In the genomic region with DNA sequence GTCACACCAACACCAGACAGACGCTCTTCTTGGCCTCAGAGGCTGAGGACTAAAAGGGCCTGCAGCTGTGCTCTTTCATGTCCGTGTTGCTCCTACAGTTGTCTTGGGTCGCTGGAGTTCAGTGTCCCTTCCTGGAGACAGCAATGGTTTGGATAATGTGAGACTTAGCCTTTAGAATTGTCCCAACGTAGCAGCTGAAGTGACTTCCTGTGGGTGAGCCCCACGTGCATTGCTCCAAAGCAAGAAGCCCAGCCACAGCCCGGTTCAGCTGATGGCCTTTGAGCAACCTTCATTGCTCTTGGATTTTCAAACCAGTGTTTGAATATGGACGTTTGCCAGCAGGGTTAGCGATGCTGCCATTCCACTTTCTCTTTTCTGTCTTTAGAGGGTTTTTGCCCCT, we compare ENCODE assay signal across 13 cellular contexts. TPM values are rescaled to one million over a fixed set of nuclear protein-coding genes. Genes with fewer than 3 reads are reported as not detected.
DNase-seq lines count a peak whose midpoint lies in the region; ATAC-seq and TF ChIP-seq lines count a peak whose summit lies in the region.
"Had no signal": no experiment of that assay in that cellular context is flagged by ENCODE, and none has a peak within 500 bp of the region (broad histone marks: within the 10 kb centered on the region; RNA-seq: fewer than 3 reads in every experiment).

No MANE protein-coding gene starts in this region.

- intact Hi-C loops in esophagus muscularis mucosa (cut with DNase I), result no loop called here

- peaks cover 54 to 89% (median 74%) of the 10 kb centered on the region in 11 experiments for H3K36me3 ChIP-seq in BLaER1 treated with 17β-estradiol and CSF1 and Interleukin-3, amounts not matched to agents 10 nM and 100 nM
- H3K36me3 ChIP-seq in esophagus muscularis mucosa (peaks cover 15 to 53% (median 37%) of the 10 kb centered on the region in 4 donors), Karpas-422 (ENCODE audit: insufficient read depth, low read length) (peaks cover 8% of the 10 kb centered on the region; the same call in 1 of the 2 replicates)

- H3K18ac ChIP-seq in H9 (ENCODE audit: insufficient read length, low read depth, low read length), result no peak overlapping the region

- TF ChIP-seq POLR2A in esophagus muscularis mucosa (IDR thresholded peaks at IDR 0.05; ENCODE audit: low read depth), result no peak

- no peak overlapping the region for H2BK12ac ChIP-seq in H9 (ENCODE audit: insufficient read length, low read depth, low read length)

- no peak overlapping the region for H2BK15ac ChIP-seq in H9 (ENCODE audit: low read depth, low read length)

- TF ChIP-seq CTCF in H9 (conservative IDR thresholded peaks at IDR 0.05) (no peak), esophagus muscularis mucosa (IDR thresholded peaks at IDR 0.05) (no peak), nephron progenitor cell (IDR thresholded peaks at IDR 0.05) (no peak)

- H3K9me3 ChIP-seq in BLaER1 treated with 17β-estradiol and CSF1 and Interleukin-3, amounts not matched to agents 10 nM and 100 nM (replicated peaks in 1 of 11), result no peaks in the 10 kb centered on the region
- H3K9me3 ChIP-seq in H9 (ENCODE audit: control insufficient read depth, low read depth, low read length) (no peaks in the 10 kb centered on the region), esophagus muscularis mucosa (no peaks in the 10 kb centered on the region), Karpas-422 (ENCODE audit: low read length) (no peaks in the 10 kb centered on the region)

- TF ChIP-seq EP300 in esophagus muscularis mucosa (IDR thresholded peaks at IDR 0.05), result no peak

- H3K4me2 ChIP-seq in BLaER1 treated with 17β-estradiol and CSF1 and Interleukin-3, amounts not matched to agents 10 nM and 100 nM, result peak overlapping the region in 10 of 11 experiments; percentile 28 to 71 (median 51); a peak in 20 of 22 replicates
- no peak overlapping the region for H3K4me2 ChIP-seq in H9 (ENCODE audit: insufficient read depth, insufficient read length, low read length)
- H3K4me2 ChIP-seq in Karpas-422 (ENCODE audit: low read depth, low read length, poor library complexity, severe bottlenecking), result no peak overlapping the region
- H3K4me2 ChIP-seq: hepatocyte had no signal

- H3T11ph ChIP-seq in H9 (ENCODE audit: low read length), result no peak overlapping the region

- no peak overlapping the region for H4K5ac ChIP-seq in H9 (ENCODE audit: insufficient read length, low read depth, low read length)

- H4K20me1 ChIP-seq in BLaER1 treated with 17β-estradiol and CSF1 and Interleukin-3, amounts not matched to agents 10 nM and 100 nM, result peaks cover 32 to 67% (median 53%) of the 10 kb centered on the region in 11 experiments; a peak in 21 of 22 replicates
- H4K20me1 ChIP-seq in H9 (ENCODE audit: control insufficient read depth, insufficient read depth, insufficient read length) (no peaks in the 10 kb centered on the region), Karpas-422 (ENCODE audit: insufficient read depth, low read depth, low read length) (0 out of 2 replicates have a peak, but pooled peaks cover 7% of the 10 kb centered on the region)

- no peak overlapping the region for H3K4ac ChIP-seq in H9 (ENCODE audit: low read depth, low read length)

- DNase-seq in H9 (no peak), esophagus muscularis mucosa (ENCODE audit: extremely low spot score) (no peak), nephron progenitor cell (no peak), Karpas-422 (no peak), NCI-H146 (lab: John Stamatoyannopoulos, UW) (no peak)
- DNase-seq: activated B cell treated with CpG ODN at 0.5 μM for 24 hours; effector memory CD4-positive, alpha-beta T cell; mesendoderm; NCI-H774 had no signal

- no peaks in the 10 kb centered on the region for H3K9me2 ChIP-seq in Karpas-422 (replicated peaks; ENCODE audit: insufficient read depth, low read length)

- peak overlapping the region in 5 of 11 experiments; percentile 0 to 26 (median 6); a peak in 3 of 22 replicates for H3K9ac ChIP-seq in BLaER1 treated with 17β-estradiol and CSF1 and Interleukin-3, amounts not matched to agents 10 nM and 100 nM
- no peak overlapping the region for H3K9ac ChIP-seq in H9 (ENCODE audit: extremely low read depth, insufficient read length, low read length)
- H3K9ac ChIP-seq in Karpas-422 (ENCODE audit: low read length), result no peak overlapping the region

- no peak overlapping the region for H2AK5ac ChIP-seq in H9 (ENCODE audit: insufficient read length, low read length)

- no CpG with 5 or more reads among the region's 8 CpGs for WGBS in H9 (ENCODE audit: extremely low coverage, insufficient read length, low lambda C conversion rate)
- 36% methylated on average over 8 of the region's 8 CpGs for WGBS in esophagus muscularis mucosa

- peaks cover 12 to 49% (median 38%) of the 10 kb centered on the region in 10 experiments for H3K4me1 ChIP-seq in BLaER1 treated with 17β-estradiol and CSF1 and Interleukin-3, amounts not matched to agents 10 nM and 100 nM
- H3K4me1 ChIP-seq in H9 (ENCODE audit: insufficient read depth, low read length) (peaks cover under 1% of the 10 kb centered on the region; the same call in 1 of the 2 replicates), esophagus muscularis mucosa (peaks cover 11 to 36% (median 31%) of the 10 kb centered on the region in 4 donors), Karpas-422 (ENCODE audit: low read length) (no peaks in the 10 kb centered on the region)

- no peak overlapping the region for H3K14ac ChIP-seq in H9 (ENCODE audit: insufficient read depth, low read length)

- H3K27me3 ChIP-seq in BLaER1 treated with 17β-estradiol and CSF1 and Interleukin-3, amounts not matched to agents 10 nM and 100 nM, result no peaks in the 10 kb centered on the region
- H3K27me3 ChIP-seq in H9 (ENCODE audit: insufficient read depth, low read length) (no peaks in the 10 kb centered on the region), esophagus muscularis mucosa (no peaks in the 10 kb centered on the region), Karpas-422 (ENCODE audit: low read length) (no peaks in the 10 kb centered on the region)
- H3K27me3 ChIP-seq: hepatocyte had no signal

- H2BK120ac ChIP-seq in H9 (ENCODE audit: low read depth, low read length, poor library complexity, severe bottlenecking), result no peak overlapping the region

- no peak overlapping the region for H4K8ac ChIP-seq in H9 (replicated peaks; ENCODE audit: insufficient read length, low read depth, low read length)

- no peak overlapping the region for H4K91ac ChIP-seq in H9 (ENCODE audit: insufficient read length, low read depth, low read length)

- H3K36me3 Mint-ChIP-seq in H9 (ENCODE audit: insufficient read depth in 1 of 3, low read depth in 3 of 3) (peaks cover 26 to 65% (median 37%) of the 10 kb centered on the region in 3 experiments), nephron progenitor cell (ENCODE audit: low read depth) (peaks cover 84% of the 10 kb centered on the region)

- H2AFZ ChIP-seq in H9 (ENCODE audit: low read length) (no peak overlapping the region), Karpas-422 (ENCODE audit: low read length) (no peak overlapping the region)
- H2AFZ ChIP-seq: hepatocyte had no signal

- ATAC-seq in HG03095 (IDR thresholded peaks at IDR 0.05; ENCODE audit: unreplicated experiment) (no peak), HG03025 (IDR thresholded peaks at IDR 0.05; ENCODE audit: low FRiP score, unreplicated experiment) (no peak)

- H3K4me1 Mint-ChIP-seq in H9, result peaks cover 4 to 19% of the 10 kb centered on the region in 2 experiments
- no peaks in the 10 kb centered on the region for H3K4me1 Mint-ChIP-seq in nephron progenitor cell

- peaks cover 4% of the 10 kb centered on the region for H3K79me1 ChIP-seq in H9 (ENCODE audit: insufficient read depth, low read depth, low read length, poor library complexity, severe bottlenecking)

- H2BK5ac ChIP-seq in H9 (ENCODE audit: insufficient read length, low read length), result no peak overlapping the region

- no peaks in the 10 kb centered on the region for H3K23me2 ChIP-seq in H9 (ENCODE audit: insufficient read length, low read depth, low read length, poor library complexity, severe bottlenecking)

- peak overlapping the region in 6 of 11 experiments; percentile 2 to 30 (median 12); a peak in 3 of 22 replicates for H3K27ac ChIP-seq in BLaER1 treated with 17β-estradiol and CSF1 and Interleukin-3, amounts not matched to agents 10 nM and 100 nM
- H3K27ac ChIP-seq in H9 (ENCODE audit: insufficient read length, low read depth, low read length), result no peak overlapping the region
- H3K27ac ChIP-seq in esophagus muscularis mucosa (replicated peaks in 1 of 4), result peak overlapping the region in 3 of 4 donors; percentile 21 to 40 (median 23)
- H3K27ac ChIP-seq in Karpas-422 (ENCODE audit: low read length), result no peak overlapping the region
- H3K27ac ChIP-seq: hepatocyte had no signal

- H3K56ac ChIP-seq in H9 (ENCODE audit: insufficient read length, low read depth, low read length), result no peak overlapping the region

- H2BK20ac ChIP-seq in H9 (ENCODE audit: low read depth, low read length, poor library complexity, severe bottlenecking), result no peak overlapping the region

- no peak overlapping the region for H3K4me3 ChIP-seq in BLaER1 treated with 17β-estradiol and CSF1 and Interleukin-3, amounts not matched to agents 10 nM and 100 nM
- H3K4me3 ChIP-seq in esophagus muscularis mucosa, result no peak overlapping the region
- no peak overlapping the region for H3K4me3 ChIP-seq in Karpas-422 (ENCODE audit: low read length)
- H3K4me3 ChIP-seq: hepatocyte had no signal

- H3K27me3 Mint-ChIP-seq in H9 (ENCODE audit: low read depth), result no peaks in the 10 kb centered on the region
- H3K27me3 Mint-ChIP-seq in nephron progenitor cell (ENCODE audit: low read depth, poor library complexity), result peaks cover 5% of the 10 kb centered on the region
- H3K27me3 Mint-ChIP-seq: activated B cell treated with CpG ODN at 0.5 μM for 24 hours had no signal

- H3K9me3 Mint-ChIP-seq in H9 (no peaks in the 10 kb centered on the region), nephron progenitor cell (no peaks in the 10 kb centered on the region)
- H3K9me3 Mint-ChIP-seq: activated B cell treated with CpG ODN at 0.5 μM for 24 hours had no signal

- H3K27ac Mint-ChIP-seq in H9 (peak overlapping the region in 2 of 3 experiments; percentile 56 to 63; a peak in 2 of 7 replicates), nephron progenitor cell (peak overlapping the region; percentile 88)
- H3K27ac Mint-ChIP-seq: activated B cell treated with CpG ODN at 0.5 μM for 24 hours had no signal

- H3K23ac ChIP-seq in H9 (ENCODE audit: insufficient read length, low read depth, low read length), result no peak overlapping the region

- H3K79me2 ChIP-seq in H9 (ENCODE audit: insufficient read depth, low read length), result peaks cover 3% of the 10 kb centered on the region; the same call in 1 of the 2 replicates
- peaks cover 9% of the 10 kb centered on the region for H3K79me2 ChIP-seq in Karpas-422 (ENCODE audit: low read length)

- H3K4me3 Mint-ChIP-seq in H9 (no peak overlapping the region), nephron progenitor cell (no peak overlapping the region)
- H3K4me3 Mint-ChIP-seq: activated B cell treated with CpG ODN at 0.5 μM for 24 hours had no signal

RNA-seq across cellular contexts. Expression of gene TMEM11, which starts 19.8 kb away (rescaled TPM):
- total RNA-seq in H9 (2021) (32.5 and 34.3 TPM in 2 replicates), esophagus muscularis mucosa (10 to 100 TPM; 24.1 to 31.0 (median 26.0) TPM)
- 12.5 and 17.2 TPM in 2 replicates for total RNA-seq in Karpas-422 (2014; rRNA removed; shearing (Covaris generic); ENCODE audit: low replicate concordance)

RNA-seq across cellular contexts. Expression of gene NATD1, which starts 59.0 kb away (rescaled TPM):
- total RNA-seq in H9 (2021) (7.3 and 7.5 TPM in 2 replicates), esophagus muscularis mucosa (10 to 100 TPM; 12.3 to 26.2 (median 18.1) TPM)
- 0.45 and 1.2 TPM in 2 replicates for total RNA-seq in Karpas-422 (2014; rRNA removed; shearing (Covaris generic); ENCODE audit: low replicate concordance)

Comparison
In these comparisons a context has a peak if more than half of its experiments do, and no peak if none do; other contexts are left out.
1. H3K27ac ChIP-seq: peak in BLaER1 treated with 17β-estradiol and CSF1 and Interleukin-3, amounts not matched to agents 10 nM and 100 nM (6 of 11) and esophagus muscularis mucosa (3 of 4); none in H9 (single experiment) and Karpas-422 (single experiment).
2. H3K4me2 ChIP-seq: peak in BLaER1 treated with 17β-estradiol and CSF1 and Interleukin-3, amounts not matched to agents 10 nM and 100 nM (10 of 11); none in H9 (single experiment) and Karpas-422 (single experiment).